24 cellular contexts compared by ENCODE assay signal in the genomic region with DNA sequence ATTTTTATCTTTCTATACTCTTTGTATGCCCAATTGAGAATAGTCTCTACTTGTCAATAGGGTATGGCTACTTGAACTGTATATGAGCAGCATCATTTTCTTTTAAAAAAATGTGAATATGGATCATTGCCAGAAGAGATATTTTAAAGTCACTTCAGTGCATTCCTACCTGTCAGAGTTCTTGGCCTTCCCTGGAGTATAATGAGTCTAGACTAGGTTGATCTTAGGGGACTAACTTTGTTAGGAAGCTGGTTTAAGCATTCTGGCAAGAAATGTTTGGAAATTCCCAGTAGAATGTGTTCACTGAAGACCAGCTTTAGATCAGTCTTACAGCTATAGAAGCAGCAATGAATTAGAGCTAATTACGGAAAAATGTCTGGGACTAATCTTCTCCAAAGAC.
"Had no signal": no experiment of that assay in that cellular context is flagged by ENCODE, and none has a peak within 500 bp of the region (broad histone marks: within the 10 kb centered on the region; RNA-seq: fewer than 3 reads in every experiment).

No MANE protein-coding gene starts in this region.

- H3K4me3 ChIP-seq: colonic mucosa, esophagus squamous epithelium, gastroesophageal sphincter, heart left ventricle, hepatocyte, left lung, lower lobe of right lung had no signal

- H2AFZ ChIP-seq: hepatocyte had no signal

- H3K36me3 ChIP-seq: colonic mucosa had no signal

- DNase-seq: cerebellar nuclear complex; colonic mucosa; cortex of kidney; effector CD8-positive, alpha-beta T cell; effector memory CD8-positive, alpha-beta T cell; endodermal cell; erythroblast; esophagus squamous epithelium; foreskin keratinocyte; heart left ventricle; hypothalamus; left cardiac atrium; left lung; left ventricle myocardium superior; lower lobe of right lung; mesenchymal stem cell; midbrain had no signal

- H3K27ac Mint-ChIP-seq: dendritic cell treated with granulocyte-macrophage colony-stimulating factor and Interleukin-4, amounts not matched to agents 40 ng/mL and 50 ng/mL, for 4 days; effector memory CD8-positive, alpha-beta T cell; endodermal cell had no signal

- H3K79me2 ChIP-seq: hepatocyte had no signal

- H3K27me3 Mint-ChIP-seq: dendritic cell treated with granulocyte-macrophage colony-stimulating factor and Interleukin-4, amounts not matched to agents 40 ng/mL and 50 ng/mL, for 4 days; effector memory CD8-positive, alpha-beta T cell had no signal

- ATAC-seq: effector memory CD8-positive, alpha-beta T cell; esophagus mucosa; foreskin keratinocyte; gastroesophageal sphincter; heart left ventricle; left cardiac atrium; left lung; left ventricle myocardium superior; lower lobe of right lung had no signal

- H3K9me3 ChIP-seq: colonic mucosa, esophagus squamous epithelium, gastroesophageal sphincter, heart left ventricle, left lung, lower lobe of right lung had no signal

- H3K4me3 Mint-ChIP-seq: dendritic cell treated with granulocyte-macrophage colony-stimulating factor and Interleukin-4, amounts not matched to agents 40 ng/mL and 50 ng/mL, for 4 days; effector memory CD8-positive, alpha-beta T cell; endodermal cell had no signal

- H3K27ac ChIP-seq: colonic mucosa, epithelial cell of prostate, esophagus squamous epithelium, foreskin keratinocyte, gastroesophageal sphincter, heart left ventricle, hepatocyte, left lung, lower lobe of right lung had no signal

- H3K9me3 Mint-ChIP-seq: endodermal cell had no signal

- H3K4me2 ChIP-seq: hepatocyte had no signal

- H3K27me3 ChIP-seq: colonic mucosa, esophagus squamous epithelium, foreskin keratinocyte, gastroesophageal sphincter, heart left ventricle, hepatocyte, left lung had no signal

- H3K4me1 ChIP-seq: colonic mucosa, esophagus squamous epithelium, foreskin keratinocyte, gastroesophageal sphincter, heart left ventricle, left lung, lower lobe of right lung had no signal

- H3K4me1 Mint-ChIP-seq: endodermal cell had no signal

- FAIRE-seq: islet of Langerhans, keratinocyte had no signal
